ENCODE assay signal across 17 cellular contexts in genomic region chr17:53058031-53058430, GRCh38.
"Had no signal": no experiment of that assay in that cellular context is flagged by ENCODE, and none has a peak within 500 bp of the region (broad histone marks: within the 10 kb centered on the region; RNA-seq: fewer than 3 reads in every experiment).

No MANE protein-coding gene starts in this region.

- H3K27me3 ChIP-seq: cardiac muscle cell, colonic mucosa, esophagus muscularis mucosa, tibial artery had no signal

- H3K36me3 ChIP-seq: cardiac muscle cell, colonic mucosa, esophagus muscularis mucosa, tibial artery had no signal

- H2AFZ ChIP-seq: parathyroid adenoma had no signal

- H3K4me1 ChIP-seq: colonic mucosa, esophagus muscularis mucosa, parathyroid adenoma, tibial artery had no signal

- H3K27ac Mint-ChIP-seq: naive B cell; stimulated activated effector memory CD8-positive, alpha-beta T cell treated with anti-CD3 and anti-CD28 coated beads, Interleukin-12 subunit alpha, Interleukin-12 subunit beta, amount 100 ng/mL, for 72 hours had no signal

- DNase-seq: activated CD4-positive, CD25-positive, alpha-beta regulatory T cell treated with anti-CD3 and anti-CD28 coated beads, Interleukin-2, amount 50 U/mL, for 72 hours; activated naive CD4-positive, alpha-beta T cell treated with Interleukin-2 at 50 U/mL for 16 hours; activated T-cell treated with anti-CD3 and anti-CD28 coated beads for 4 hours; anterior cingulate cortex; colonic mucosa; glutamatergic neuron; naive B cell; retina; stimulated activated CD4-positive, alpha-beta T cell treated with anti-CD3 and anti-CD28 coated beads, Interleukin-12 subunit alpha, Interleukin-12 subunit beta, amount 100 ng/mL, for 4 hours; stimulated activated CD4-positive, alpha-beta T cell treated with anti-CD3 and anti-CD28 coated beads, Interleukin-2, amount 100 ng/mL, for 24 hours; T1000; tibial artery had no signal

- H3K36me3 Mint-ChIP-seq: naive B cell; stimulated activated effector memory CD8-positive, alpha-beta T cell treated with anti-CD3 and anti-CD28 coated beads, Interleukin-12 subunit alpha, Interleukin-12 subunit beta, amount 100 ng/mL, for 72 hours had no signal

- H3K4me3 Mint-ChIP-seq: naive B cell; stimulated activated effector memory CD8-positive, alpha-beta T cell treated with anti-CD3 and anti-CD28 coated beads, Interleukin-12 subunit alpha, Interleukin-12 subunit beta, amount 100 ng/mL, for 72 hours had no signal

- H3K9me3 ChIP-seq: colonic mucosa had no signal

- H3K27me3 Mint-ChIP-seq: naive B cell had no signal

- H3K4me1 Mint-ChIP-seq: naive B cell; stimulated activated effector memory CD8-positive, alpha-beta T cell treated with anti-CD3 and anti-CD28 coated beads, Interleukin-12 subunit alpha, Interleukin-12 subunit beta, amount 100 ng/mL, for 72 hours had no signal

- H3K9ac ChIP-seq: parathyroid adenoma had no signal

- H3K79me2 ChIP-seq: parathyroid adenoma had no signal

- H3K4me3 ChIP-seq: cardiac muscle cell, colonic mucosa, esophagus muscularis mucosa, tibial artery had no signal

- ATAC-seq: left lobe of liver; stimulated activated effector memory CD8-positive, alpha-beta T cell treated with anti-CD3 and anti-CD28 coated beads, Interleukin-12 subunit alpha, Interleukin-12 subunit beta, amount 100 ng/mL, for 72 hours had no signal

- H3K27ac ChIP-seq: cardiac muscle cell, colonic mucosa, esophagus muscularis mucosa, parathyroid adenoma, tibial artery had no signal
